Comparison of ENCODE assay signal across 8 cellular contexts in genomic region chr20:11204926-11205768, GRCh38.
DNase-seq lines count a peak whose midpoint lies in the region; ATAC-seq and TF ChIP-seq lines count a peak whose summit lies in the region.

No MANE protein-coding gene starts in this region.

- no peak overlapping the region for H3K27ac ChIP-seq in ovary

- H3K4me3 ChIP-seq in fibroblast of the aortic adventitia (ENCODE audit: low read depth, low read length) (no peak overlapping the region), ovary (no peak overlapping the region)

- ATAC-seq in GM18498 (IDR thresholded peaks at IDR 0.05; ENCODE audit: unreplicated experiment) (peak; percentile 88), HG02870 (IDR thresholded peaks at IDR 0.05; ENCODE audit: unreplicated experiment) (peak; percentile 86)

- no peaks in the 10 kb centered on the region for H3K27me3 ChIP-seq in ovary

- DNase-seq in Ammon's horn (ENCODE audit: low spot score) (peak; percentile 81), NCI-H146 (lab: John Stamatoyannopoulos, UW) (peak; percentile 70), T1000 (lab: John Stamatoyannopoulos, UW) (peak; percentile 1), fibroblast of the aortic adventitia (ENCODE audit: low read depth) (peak; percentile 79), ovary (peak in 2 of 5 donors; percentile 30 to 59)
- DNase-seq in effector CD8-positive, alpha-beta T cell (lab: John Stamatoyannopoulos, UW) = no peak

- no peaks in the 10 kb centered on the region for H3K4me1 ChIP-seq in ovary (ENCODE audit: insufficient read depth)

- no peak for TF ChIP-seq POLR2A in ovary (IDR thresholded peaks at IDR 0.05)

- no peaks in the 10 kb centered on the region for H3K9me3 ChIP-seq in ovary

- 67 to 73% (median 71%) methylated on average over 4 of the region's 4 CpGs for WGBS in ovary, 3 donors

- TF ChIP-seq CTCF in fibroblast of the aortic adventitia (IDR thresholded peaks at IDR 0.05; ENCODE audit: insufficient read depth, low read length) = peak; percentile 89
- TF ChIP-seq CTCF in ovary (IDR thresholded peaks at IDR 0.05) = peak in 2 of 3 donors; percentile 16 to 40

- no peak for TF ChIP-seq EP300 in ovary (IDR thresholded peaks at IDR 0.05)

- H3K36me3 ChIP-seq in ovary = no peaks in the 10 kb centered on the region

- intact Hi-C loops in ovary (cut with DNase I) = loop anchor here in 1 of 4 donors (10.0 kb wide), 1 partner anchor 650 kb away; no protein-coding TSS in a partner anchor
